ENCODE assay signal across 1 cellular context in the genomic region with DNA sequence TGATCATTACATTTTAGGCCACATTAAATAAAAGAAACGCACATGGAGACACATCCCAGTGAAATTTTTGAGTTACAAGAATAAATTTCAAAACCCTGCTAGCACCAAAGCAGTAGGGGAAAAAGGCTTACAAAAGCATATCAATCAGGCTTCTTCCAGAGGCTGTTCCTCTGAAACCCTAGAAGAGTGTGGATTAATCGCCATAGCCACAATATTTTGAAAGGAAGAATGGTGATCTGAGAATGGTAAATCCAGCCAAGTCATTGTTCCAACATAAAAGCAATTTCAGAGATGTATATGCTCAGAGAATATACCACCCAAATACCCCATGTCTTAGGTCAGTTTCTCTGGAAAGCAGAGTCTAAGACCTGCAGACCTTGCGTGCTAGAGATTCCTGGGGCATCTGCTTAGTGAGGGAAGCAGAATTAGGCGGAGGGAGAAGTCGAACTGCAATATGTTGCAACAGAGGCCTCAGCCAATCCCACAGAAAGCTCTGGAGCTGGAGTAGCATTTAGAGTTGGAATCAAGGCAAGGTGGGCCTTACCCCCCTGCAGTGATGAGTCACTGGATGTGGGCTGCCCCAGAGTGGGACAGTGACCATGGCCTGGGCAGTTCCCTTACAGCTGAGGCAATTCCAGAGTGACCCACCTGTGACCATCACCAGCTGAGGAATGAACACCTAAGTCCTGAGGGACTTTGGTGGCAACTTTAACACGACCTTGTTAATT.
TF ChIP-seq lines count a peak whose summit lies in the region.

No MANE protein-coding gene starts in this region.

TF ChIP-seq in HepG2, 621 proteins besides CTCF, POLR2A, EP300 and RAD21 (continued from another document):
- TF ChIP-seq ZNF773 (CRISPR knock-in tag; IDR thresholded peaks at IDR 0.05; ENCODE audit: borderline replicate concordance): no peak
TF ChIP-seq in HepG2: peak in this region for 0.
